ENCODE assay signal across 10 cellular contexts in genomic region chr4:76856183-76856969, GRCh38. TPM values are rescaled to one million over a fixed set of nuclear protein-coding genes. Genes with fewer than 3 reads are reported as not detected.
DNase-seq lines count a peak whose midpoint lies in the region; ATAC-seq and TF ChIP-seq lines count a peak whose summit lies in the region.
"Had no signal": no experiment of that assay in that cellular context is flagged by ENCODE, and none has a peak within 500 bp of the region (broad histone marks: within the 10 kb centered on the region; RNA-seq: fewer than 3 reads in every experiment).

No MANE protein-coding gene starts in this region.

- H2BK15ac ChIP-seq in mesenchymal stem cell (ENCODE audit: low read depth, poor library complexity, severe bottlenecking), result no peak overlapping the region

- H3K18ac ChIP-seq in mesenchymal stem cell (ENCODE audit: low read depth in 1 of 2, low read length in 2 of 2), result no peak overlapping the region

- H2BK12ac ChIP-seq in mesenchymal stem cell (ENCODE audit: low read length in 2 of 2), result no peak overlapping the region

- no peak overlapping the region for H3K14ac ChIP-seq in mesenchymal stem cell (ENCODE audit: low read length in 2 of 2)

- no peak overlapping the region for H3K4me2 ChIP-seq in mesenchymal stem cell (ENCODE audit: low read length, poor library complexity, severe bottlenecking)

- DNase-seq in A673 (ENCODE audit: low spot score), result peak; percentile 4
- DNase-seq in HFF-Myc (ENCODE audit: extremely low read depth, low read depth), result peak; percentile 29
- DNase-seq in body of pancreas, result peak in 1 of 4 donors; percentile 15
- peak; percentile 69 for DNase-seq in mesenchymal stem cell
- DNase-seq in hippocampal formation (lab: John Stamatoyannopoulos, UW), result no peak
- no peak for DNase-seq in stimulated activated CD4-positive, alpha-beta T cell treated with anti-CD3 and anti-CD28 coated beads, Interleukin-12 subunit alpha, Interleukin-12 subunit beta, amount 100 ng/mL, for 4 hours
- DNase-seq in ecto neural progenitor cell (ENCODE audit: low spot score), result no peak
- DNase-seq: DMS 273 treated with DMSO at 0.1 percent for 48 hours, SIG-M5 had no signal

- H3K27me3 ChIP-seq in A673 (replicated peaks; ENCODE audit: insufficient read depth, low read depth, low read length, poor library complexity), result no peaks in the 10 kb centered on the region
- no peaks in the 10 kb centered on the region for H3K27me3 ChIP-seq in body of pancreas
- no peaks in the 10 kb centered on the region for H3K27me3 ChIP-seq in mesenchymal stem cell (ENCODE audit: control insufficient read depth in 1 of 2, insufficient read depth in 1 of 2, low read length in 2 of 2)

- CTCF ChIA-PET in A673 (lab: Charles Lee), result no interaction called here

- no peaks in the 10 kb centered on the region for H3K79me1 ChIP-seq in mesenchymal stem cell (replicated peaks; ENCODE audit: low read length, poor library complexity, severe bottlenecking)

- peak overlapping the region; percentile 8 for H3K9ac ChIP-seq in mesenchymal stem cell (ENCODE audit: low read length)

- H3K36me3 ChIP-seq in A673 (ENCODE audit: insufficient read depth, low read length, poor library complexity, severe bottlenecking) (no peaks in the 10 kb centered on the region), body of pancreas (replicated peaks in 1 of 2; ENCODE audit: insufficient read depth in 1 of 2, low read depth in 2 of 2) (no peaks in the 10 kb centered on the region), mesenchymal stem cell (ENCODE audit: control insufficient read depth in 1 of 2, insufficient read depth in 2 of 2, low read depth in 1 of 2, low read length in 2 of 2) (no peaks in the 10 kb centered on the region)

- BruUV-seq in A673 (replicated peaks; lab: Mats Ljungman, UMichigan), result no TSS peak

- H2BK120ac ChIP-seq in mesenchymal stem cell (ENCODE audit: low read depth, low read length), result no peak overlapping the region

- POLR2A ChIA-PET in A673 (lab: Charles Lee; ENCODE audit: low non-redundant PET), result no interaction called here

- no peak for TF ChIP-seq POLR2A in body of pancreas (IDR thresholded peaks at IDR 0.05)

- H4K91ac ChIP-seq in mesenchymal stem cell (ENCODE audit: low read length), result no peak overlapping the region

- H3K4me1 ChIP-seq in A673 (ENCODE audit: insufficient read depth, low read length, poor library complexity, severe bottlenecking) (peaks cover 16% of the 10 kb centered on the region), body of pancreas (peaks cover 22% of the 10 kb centered on the region), mesenchymal stem cell (ENCODE audit: control insufficient read depth, insufficient read depth, low read depth, low read length) (no peaks in the 10 kb centered on the region)

- H3K4ac ChIP-seq in mesenchymal stem cell (ENCODE audit: low read depth in 1 of 2, low read length in 2 of 2), result no peak overlapping the region

- H3K4me3 ChIP-seq in A673 (ENCODE audit: low read depth, low read length, poor library complexity, severe bottlenecking) (no peak overlapping the region), HFF-Myc (replicated peaks; ENCODE audit: low read depth, low read length) (no peak overlapping the region), body of pancreas (no peak overlapping the region), mesenchymal stem cell (ENCODE audit: insufficient read depth in 1 of 2, low read depth in 1 of 2, low read length in 2 of 2) (no peak overlapping the region)

- no peak overlapping the region for H2AK5ac ChIP-seq in mesenchymal stem cell (ENCODE audit: low read length, severe bottlenecking)

- no peak overlapping the region for H3K23ac ChIP-seq in mesenchymal stem cell (ENCODE audit: low read length in 2 of 2)

- no peak for TF ChIP-seq CTCF in A673 (conservative IDR thresholded peaks at IDR 0.05; ENCODE audit: low read depth, low read length)
- TF ChIP-seq CTCF in HFF-Myc (IDR thresholded peaks at IDR 0.05; ENCODE audit: low read depth, low read length, missing control alignments), result no peak
- no peak for TF ChIP-seq CTCF in body of pancreas (IDR thresholded peaks at IDR 0.05)

- no peak overlapping the region for H2AFZ ChIP-seq in mesenchymal stem cell (ENCODE audit: low read depth, low read length)

- intact Hi-C loops in A673 (cut with micrococcal nuclease; ENCODE audit: unreplicated experiment) (no loop called here), body of pancreas (cut with DNase I) (no loop called here)

- WGBS in body of pancreas, 2 donors, result 14 to 16% methylated on average over 3 of the region's 3 CpGs
- WGBS in mesenchymal stem cell, result 20% methylated on average over 1 of the region's 3 CpGs

- peak; percentile 27 for ATAC-seq in body of pancreas
- no peak for ATAC-seq in GM18868 (IDR thresholded peaks at IDR 0.05; ENCODE audit: unreplicated experiment)

- H3K27ac ChIP-seq in A673 (ENCODE audit: low read depth, low read length, poor library complexity, severe bottlenecking) (no peak overlapping the region), body of pancreas (peak overlapping the region in 2 of 4 donors; percentile 22 to 53), mesenchymal stem cell (ENCODE audit: low read length, poor library complexity, severe bottlenecking) (no peak overlapping the region)

- no peak overlapping the region for H2BK5ac ChIP-seq in mesenchymal stem cell (ENCODE audit: low read depth, low read length, poor library complexity, severe bottlenecking)

- H3K9me3 ChIP-seq in A673 (ENCODE audit: low read depth, low read length, poor library complexity, severe bottlenecking) (no peaks in the 10 kb centered on the region), body of pancreas (no peaks in the 10 kb centered on the region), mesenchymal stem cell (ENCODE audit: control insufficient read depth, low read length) (no peaks in the 10 kb centered on the region)

- H4K8ac ChIP-seq in mesenchymal stem cell (ENCODE audit: low read length), result no peak overlapping the region

RNA-seq across cellular contexts. Expression of gene SOWAHB, which starts 41.6 kb away (rescaled TPM):
- total RNA-seq in A673 (2021) (0.13 and 0.15 TPM in 2 replicates), body of pancreas (1 to 10 TPM; 4.2 to 5.6 TPM)
- 0.03 TPM for polyA plus RNA-seq in mesenchymal stem cell (2013, experiment 1 of 2)
- polyA plus RNA-seq in mesenchymal stem cell (2013, experiment 2 of 2), result 0.01 TPM

Comparison
In these comparisons a context has a peak if more than half of its experiments do, and no peak if none do; other contexts are left out.
1. DNase-seq: peak in A673 (single experiment), HFF-Myc (single experiment) and mesenchymal stem cell (single experiment); none in hippocampal formation (0 of 2), stimulated activated CD4-positive, alpha-beta T cell treated with anti-CD3 and anti-CD28 coated beads, Interleukin-12 subunit alpha, Interleukin-12 subunit beta, amount 100 ng/mL, for 4 hours (single experiment) and ecto neural progenitor cell (single experiment).